ENCODE assay signal across 29 cellular contexts in the genomic region with DNA sequence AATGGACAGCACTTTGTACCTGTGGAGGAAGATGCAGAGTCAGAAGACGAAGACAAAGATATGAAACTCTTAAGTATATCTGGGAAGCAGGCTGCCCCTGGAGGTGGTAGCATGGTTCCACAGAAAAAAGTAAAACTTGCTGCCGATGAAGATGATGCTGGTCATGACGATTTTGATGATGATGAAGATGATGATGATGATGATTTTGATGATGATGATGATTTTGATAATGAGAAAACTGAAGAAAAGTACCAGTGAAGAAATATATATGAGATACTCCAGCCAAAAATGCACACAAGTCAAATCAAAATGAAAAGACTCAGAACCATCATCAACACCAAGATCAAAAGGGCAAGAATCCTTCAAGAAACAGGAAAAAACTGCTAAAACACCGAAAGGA.
"Had no signal": no experiment of that assay in that cellular context is flagged by ENCODE, and none has a peak within 500 bp of the region (broad histone marks: within the 10 kb centered on the region; RNA-seq: fewer than 3 reads in every experiment).

No MANE protein-coding gene starts in this region.

- H3K27ac ChIP-seq: stomach, suprapubic skin, testis, thoracic aorta, thyroid gland, tibial artery, tibial nerve, transverse colon, upper lobe of left lung, upper lobe of right lung, uterus, vagina had no signal

- H3K9me3 ChIP-seq: stomach, suprapubic skin, testis, thoracic aorta, thyroid gland, tibial artery, transverse colon, upper lobe of left lung, upper lobe of right lung, uterus, vagina had no signal

- H3K27me3 ChIP-seq: suprapubic skin, testis, thyroid gland, tibial artery, tibial nerve, transverse colon, upper lobe of left lung, upper lobe of right lung, uterus, vagina had no signal

- H3K4me3 ChIP-seq: stomach, suprapubic skin, testis, thoracic aorta, thyroid gland, tibial artery, tibial nerve, transverse colon, upper lobe of left lung, upper lobe of right lung, uterus, vagina had no signal

- H3K36me3 ChIP-seq: stomach, suprapubic skin, thoracic aorta, thyroid gland, tibial artery, tibial nerve, transverse colon, upper lobe of left lung, upper lobe of right lung, uterus, vagina had no signal

- H3K27me3 Mint-ChIP-seq: stimulated activated memory B cell treated with anti-CD40 and anti-IgM and Interleukin-4, amounts not matched to agents 10 μg/mL and 1 μg/mL and 100 μg/mL, for 72 hours had no signal

- H3K27ac Mint-ChIP-seq: stimulated activated effector memory CD8-positive, alpha-beta T cell treated with anti-CD3 and anti-CD28 coated beads, Interleukin-12 subunit alpha, Interleukin-12 subunit beta, amount 100 ng/mL, for 72 hours; stimulated activated memory B cell treated with anti-CD40 and anti-IgM and Interleukin-4, amounts not matched to agents 10 μg/mL and 1 μg/mL and 100 μg/mL, for 72 hours; stimulated activated naive B cell treated with anti-CD40 and anti-IgM and Interleukin-4, amounts not matched to agents 10 μg/mL and 1 μg/mL and 100 μg/mL, for 72 hours; stimulated activated naive CD8-positive, alpha-beta T cell treated with anti-CD3 and anti-CD28 coated beads, Interleukin-15, amount 100 ng/mL, for 72 hours; stimulated activated naive CD8-positive, alpha-beta T cell treated with anti-CD3 and anti-CD28 coated beads, Interleukin-15, Interleukin-2, amounts not matched to agents 100 ng/mL and 50 ng/mL, for 24 hours; type B pancreatic cell had no signal

- H3K4me1 ChIP-seq: stomach, suprapubic skin, testis, thyroid gland, tibial nerve, transverse colon, upper lobe of left lung, upper lobe of right lung, uterus, vagina had no signal

- H3K9me3 Mint-ChIP-seq: stimulated activated effector memory CD8-positive, alpha-beta T cell treated with anti-CD3 and anti-CD28 coated beads, Interleukin-12 subunit alpha, Interleukin-12 subunit beta, amount 100 ng/mL, for 72 hours; stimulated activated naive CD8-positive, alpha-beta T cell treated with anti-CD3 and anti-CD28 coated beads, Interleukin-15, amount 100 ng/mL, for 72 hours; stimulated activated naive CD8-positive, alpha-beta T cell treated with anti-CD3 and anti-CD28 coated beads, Interleukin-15, Interleukin-2, amounts not matched to agents 100 ng/mL and 50 ng/mL, for 24 hours; type B pancreatic cell had no signal

- DNase-seq: stimulated activated CD4-positive, alpha-beta T cell treated with anti-CD3 and anti-CD28 coated beads, Interleukin-2, amount 100 ng/mL, for 48 hours; stimulated activated CD4-positive, alpha-beta T cell treated with anti-CD3 and anti-CD28 coated beads, Interleukin-4, amount 100 ng/mL, for 1 hour; stimulated activated CD4-positive, alpha-beta T cell treated with anti-CD3 and anti-CD28 coated beads, Interleukin-4, amount 100 ng/mL, for 24 hours; stimulated activated CD4-positive, alpha-beta T cell treated with anti-CD3 and anti-CD28 coated beads, Interleukin-4, amount 100 ng/mL, for 4 hours; stimulated activated CD8-positive, alpha-beta memory T cell treated with anti-CD3 and anti-CD28 coated beads, Interleukin-4, amount 100 ng/mL, for 48 hours; stimulated activated naive B cell treated with anti-CD40 and anti-IgM and Interleukin-4, amounts not matched to agents 10 μg/mL and 1 μg/mL and 100 μg/mL, for 72 hours; stimulated activated naive CD4-positive, alpha-beta T cell; stimulated activated naive CD4-positive, alpha-beta T cell treated with Interleukin-2 at 50 U/mL for 16 hours; stimulated activated naive CD8-positive, alpha-beta T cell treated with anti-CD3 and anti-CD28 coated beads, Interleukin-15, amount 100 ng/mL, for 72 hours; stimulated activated naive CD8-positive, alpha-beta T cell treated with anti-CD3 and anti-CD28 coated beads, Interleukin-15, Interleukin-2, amounts not matched to agents 100 U/mL and 50 U/mL, for 24 hours; stomach; substantia nigra; testis; thyroid gland; tibial artery; transverse colon; trophoblast cell; upper lobe of left lung; upper lobe of right lung; uterus had no signal

- H3K4me1 Mint-ChIP-seq: stimulated activated effector memory CD8-positive, alpha-beta T cell treated with anti-CD3 and anti-CD28 coated beads, Interleukin-12 subunit alpha, Interleukin-12 subunit beta, amount 100 ng/mL, for 72 hours; stimulated activated memory B cell treated with anti-CD40 and anti-IgM and Interleukin-4, amounts not matched to agents 10 μg/mL and 1 μg/mL and 100 μg/mL, for 72 hours; stimulated activated naive B cell treated with anti-CD40 and anti-IgM and Interleukin-4, amounts not matched to agents 10 μg/mL and 1 μg/mL and 100 μg/mL, for 72 hours; stimulated activated naive CD8-positive, alpha-beta T cell treated with anti-CD3 and anti-CD28 coated beads, Interleukin-15, amount 100 ng/mL, for 72 hours had no signal

- H3K4me3 Mint-ChIP-seq: stimulated activated effector memory CD8-positive, alpha-beta T cell treated with anti-CD3 and anti-CD28 coated beads, Interleukin-12 subunit alpha, Interleukin-12 subunit beta, amount 100 ng/mL, for 72 hours; stimulated activated memory B cell treated with anti-CD40 and anti-IgM and Interleukin-4, amounts not matched to agents 10 μg/mL and 1 μg/mL and 100 μg/mL, for 72 hours; stimulated activated naive B cell treated with anti-CD40 and anti-IgM and Interleukin-4, amounts not matched to agents 10 μg/mL and 1 μg/mL and 100 μg/mL, for 72 hours; stimulated activated naive CD8-positive, alpha-beta T cell treated with anti-CD3 and anti-CD28 coated beads, Interleukin-15, amount 100 ng/mL, for 72 hours; stimulated activated naive CD8-positive, alpha-beta T cell treated with anti-CD3 and anti-CD28 coated beads, Interleukin-15, Interleukin-2, amounts not matched to agents 100 ng/mL and 50 ng/mL, for 24 hours; type B pancreatic cell had no signal

- ATAC-seq: stimulated activated effector memory CD8-positive, alpha-beta T cell treated with anti-CD3 and anti-CD28 coated beads, Interleukin-12 subunit alpha, Interleukin-12 subunit beta, amount 100 ng/mL, for 72 hours; stimulated activated memory B cell treated with anti-CD40 and anti-IgM and Interleukin-4, amounts not matched to agents 10 μg/mL and 1 μg/mL and 100 μg/mL, for 72 hours; stimulated activated naive B cell treated with anti-CD40 and anti-IgM and Interleukin-4, amounts not matched to agents 10 μg/mL and 1 μg/mL and 100 μg/mL, for 72 hours; stimulated activated naive CD8-positive, alpha-beta T cell treated with anti-CD3 and anti-CD28 coated beads, Interleukin-15, amount 100 ng/mL, for 72 hours; stimulated activated naive CD8-positive, alpha-beta T cell treated with anti-CD3 and anti-CD28 coated beads, Interleukin-15, Interleukin-2, amounts not matched to agents 100 U/mL and 50 U/mL, for 24 hours; upper lobe of right lung had no signal

- FAIRE-seq: urothelium cell line had no signal

- H3K36me3 Mint-ChIP-seq: stimulated activated effector memory CD8-positive, alpha-beta T cell treated with anti-CD3 and anti-CD28 coated beads, Interleukin-12 subunit alpha, Interleukin-12 subunit beta, amount 100 ng/mL, for 72 hours; stimulated activated memory B cell treated with anti-CD40 and anti-IgM and Interleukin-4, amounts not matched to agents 10 μg/mL and 1 μg/mL and 100 μg/mL, for 72 hours; stimulated activated naive B cell treated with anti-CD40 and anti-IgM and Interleukin-4, amounts not matched to agents 10 μg/mL and 1 μg/mL and 100 μg/mL, for 72 hours; type B pancreatic cell had no signal
